Comparison of ENCODE assay signal across 8 cellular contexts in the genomic region with DNA sequence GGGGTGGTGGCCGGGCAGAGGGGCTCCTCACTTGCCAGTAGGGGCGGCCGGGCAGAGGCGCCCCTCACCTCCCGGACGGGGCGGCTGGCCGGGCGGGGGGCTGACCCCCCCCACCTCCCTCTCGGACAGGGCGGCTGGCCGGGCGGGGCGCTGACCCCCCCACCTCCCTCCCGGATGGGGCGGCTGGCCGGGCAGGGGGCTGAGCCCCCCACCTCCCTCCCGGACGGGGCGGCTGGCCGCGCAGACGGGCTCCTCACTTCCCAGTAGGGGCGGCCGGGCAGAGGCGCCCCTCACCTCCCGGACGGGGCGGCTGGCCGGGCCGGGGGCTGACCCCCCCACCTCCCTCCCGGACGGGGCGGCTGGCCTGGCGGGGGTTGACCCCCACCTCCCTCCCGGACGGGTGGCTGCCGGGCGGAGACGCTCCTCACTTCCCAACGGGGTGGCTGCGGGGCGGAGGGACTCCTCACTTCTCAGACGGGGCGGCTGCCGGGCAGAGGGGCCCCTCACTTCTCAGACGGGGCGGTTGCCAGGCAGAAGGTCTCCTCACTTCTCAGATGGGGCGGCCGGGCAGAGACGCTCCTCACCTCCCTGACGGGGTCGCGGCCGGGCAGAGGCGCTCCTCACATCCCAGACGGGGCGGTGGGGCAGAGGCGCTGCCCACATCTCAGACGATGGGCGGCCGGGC. TPM values are rescaled to one million over a fixed set of nuclear protein-coding genes. Genes with fewer than 3 reads are reported as not detected.
"Had no signal": no experiment of that assay in that cellular context is flagged by ENCODE, and none has a peak within 500 bp of the region (broad histone marks: within the 10 kb centered on the region; RNA-seq: fewer than 3 reads in every experiment).

No MANE protein-coding gene starts in this region.

RNA-seq across cellular contexts. Expression of gene NCKAP1L, which starts 9.4 kb away (rescaled TPM):
- total RNA-seq: bronchial epithelial cell had no signal

RNA-seq across cellular contexts. Expression of gene GTSF1, which starts 14.8 kb away (rescaled TPM):
- total RNA-seq: aorta, ascending aorta, astrocyte, body of pancreas, bronchial epithelial cell, cardiac muscle cell, cardiac septum, cerebellum had no signal
- polyA plus RNA-seq: cardiac muscle cell had no signal
